In the genomic region with DNA sequence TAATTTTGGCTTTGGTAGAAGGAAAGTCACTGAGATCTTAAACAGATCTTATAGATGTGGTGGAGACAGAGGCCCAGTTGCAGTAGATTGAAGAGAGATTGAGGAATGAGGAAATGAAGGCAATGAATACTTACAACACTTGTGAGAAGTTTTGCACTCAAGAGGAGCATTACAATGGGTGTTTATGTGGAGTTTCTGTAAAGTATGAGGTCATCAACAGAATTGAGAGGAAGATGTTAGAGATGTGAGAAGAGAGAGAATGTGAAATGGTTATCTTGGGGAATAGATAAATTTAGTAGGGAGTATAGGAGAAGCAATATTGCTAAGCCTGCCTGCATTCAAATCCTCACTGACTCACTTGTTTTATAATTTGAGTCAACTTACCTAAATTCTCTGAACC, we compare ENCODE assay signal across 28 cellular contexts.
"Had no signal": no experiment of that assay in that cellular context is flagged by ENCODE, and none has a peak within 500 bp of the region (broad histone marks: within the 10 kb centered on the region; RNA-seq: fewer than 3 reads in every experiment).

No MANE protein-coding gene starts in this region.

- ATAC-seq: natural killer cell; psoas muscle; right cardiac atrium; sciatic nerve; stimulated activated memory B cell treated with anti-CD40 and anti-IgM and Interleukin-4, amounts not matched to agents 10 μg/mL and 1 μg/mL and 100 μg/mL, for 72 hours; stimulated activated naive CD8-positive, alpha-beta T cell treated with anti-CD3 and anti-CD28 coated beads, Interleukin-15, amount 100 ng/mL, for 72 hours; stimulated activated naive CD8-positive, alpha-beta T cell treated with anti-CD3 and anti-CD28 coated beads, Interleukin-15, Interleukin-2, amounts not matched to agents 100 U/mL and 50 U/mL, for 24 hours; upper lobe of right lung had no signal

- H3K27ac ChIP-seq: neural progenitor cell, ovary, parathyroid adenoma, psoas muscle, skin epidermis, spleen, suprapubic skin, testis, tibial artery, transverse colon, upper lobe of right lung, uterus had no signal

- H3K36me3 ChIP-seq: neural progenitor cell, ovary, spleen, suprapubic skin, tibial artery, transverse colon, upper lobe of right lung, uterus had no signal

- DNase-seq: natural killer cell; occipital lobe; ovary; posterior cingulate gyrus; psoas muscle; right cardiac atrium; spleen; stimulated activated CD4-positive, alpha-beta T cell treated with anti-CD3 and anti-CD28 coated beads, Interleukin-12 subunit alpha, Interleukin-12 subunit beta, amount 100 ng/mL, for 4 hours; stimulated activated CD4-positive, alpha-beta T cell treated with anti-CD3 and anti-CD28 coated beads, Interleukin-1b, Interleukin-23, amount 100 ng/mL, for 48 hours; stimulated activated CD4-positive, alpha-beta T cell treated with anti-CD3 and anti-CD28 coated beads, Interleukin-4, amount 100 ng/mL, for 1 hour; stimulated activated CD4-positive, alpha-beta T cell treated with anti-CD3 and anti-CD28 coated beads, Interleukin-4, amount 100 ng/mL, for 4 hours; stimulated activated CD8-positive, alpha-beta memory T cell treated with anti-CD3 and anti-CD28 coated beads, Interleukin-4, amount 100 ng/mL, for 48 hours; stimulated activated naive CD4-positive, alpha-beta T cell; stimulated activated naive CD8-positive, alpha-beta T cell treated with anti-CD3 and anti-CD28 coated beads, Interleukin-15, amount 100 ng/mL, for 72 hours; stimulated activated naive CD8-positive, alpha-beta T cell treated with anti-CD3 and anti-CD28 coated beads, Interleukin-15, Interleukin-2, amounts not matched to agents 100 U/mL and 50 U/mL, for 24 hours; substantia nigra; testis; tibial artery; transverse colon; upper lobe of right lung; uterus had no signal

- H3K4me3 ChIP-seq: neural progenitor cell, ovary, psoas muscle, skin epidermis, smooth muscle cell, spleen, suprapubic skin, testis, tibial artery, transverse colon, upper lobe of right lung, uterus had no signal

- H3K9me3 ChIP-seq: ovary, psoas muscle, suprapubic skin, testis, transverse colon, upper lobe of right lung, uterus had no signal

- H3K4me1 ChIP-seq: neural progenitor cell, parathyroid adenoma, psoas muscle, spleen, suprapubic skin, testis, tibial artery, transverse colon, upper lobe of right lung, uterus had no signal
